17 cellular contexts compared by ENCODE assay signal in the genomic region with DNA sequence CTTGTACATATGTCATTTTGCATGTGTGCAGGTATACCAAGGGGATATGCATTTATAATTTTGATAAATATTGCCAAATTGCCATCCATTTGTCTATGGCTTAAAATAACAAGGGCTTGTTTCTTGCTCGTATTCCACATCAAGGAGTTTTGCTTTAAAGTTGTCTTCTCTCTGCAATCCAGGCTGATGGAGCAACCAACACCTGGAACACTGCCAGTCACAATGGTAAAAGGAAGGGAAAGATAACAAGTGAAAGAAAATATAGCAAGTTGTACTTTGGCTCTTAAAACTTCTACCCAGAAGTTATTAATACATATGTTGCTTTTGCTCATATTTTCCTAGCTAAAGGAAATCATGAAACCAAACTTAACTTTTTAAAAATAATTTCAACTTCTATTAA.
DNase-seq lines count a peak whose midpoint lies in the region; ATAC-seq and TF ChIP-seq lines count a peak whose summit lies in the region.
"Had no signal": no experiment of that assay in that cellular context is flagged by ENCODE, and none has a peak within 500 bp of the region (broad histone marks: within the 10 kb centered on the region; RNA-seq: fewer than 3 reads in every experiment).

No MANE protein-coding gene starts in this region.

- DNase-seq in left cardiac atrium (peak; percentile 23), heart left ventricle (no peak), erythroblast (lab: John Stamatoyannopoulos, UW) (peak; percentile 7 to 25), iris pigment epithelial cell (ENCODE audit: low read depth) (peak; percentile 58), natural killer cell (no peak)
- no peak for DNase-seq in activated naive CD8-positive, alpha-beta T cell treated with anti-CD3 and anti-CD28 coated beads, Interleukin-2, amount 50 U/mL, for 24 hours
- DNase-seq: 8988T; AML-193; Caco-2; CD8-positive, alpha-beta memory T cell; DND-41; GDM1; HCEC 1CT; HFFc6 had no signal

- intact Hi-C loops in left cardiac atrium (cut with DNase I) (no loop called here), heart left ventricle (cut with DNase I) (no loop called here), natural killer cell (cut with micrococcal nuclease) (no loop called here)

- peaks cover 0 to 7% (median 0%) of the 10 kb centered on the region in 12 donors for H3K9me3 ChIP-seq in heart left ventricle
- H3K9me3 ChIP-seq: BLaER1 had no signal

- no peaks in the 10 kb centered on the region for H3K4me1 ChIP-seq in heart left ventricle
- H3K4me1 ChIP-seq: Caco-2 had no signal

- no peaks in the 10 kb centered on the region for H3K4me1 Mint-ChIP-seq in natural killer cell
- no peaks in the 10 kb centered on the region for H3K4me1 Mint-ChIP-seq in activated naive CD8-positive, alpha-beta T cell treated with anti-CD3 and anti-CD28 coated beads, Interleukin-2, amount 50 U/mL, for 24 hours
- H3K4me1 Mint-ChIP-seq: CD8-positive, alpha-beta memory T cell had no signal

- H3K36me3 Mint-ChIP-seq in natural killer cell: no peaks in the 10 kb centered on the region
- H3K36me3 Mint-ChIP-seq in activated naive CD8-positive, alpha-beta T cell treated with anti-CD3 and anti-CD28 coated beads, Interleukin-2, amount 50 U/mL, for 24 hours (ENCODE audit: low read depth): no peaks in the 10 kb centered on the region

- no peak for TF ChIP-seq CTCF in heart left ventricle (IDR thresholded peaks at IDR 0.05)
- TF ChIP-seq CTCF in natural killer cell (IDR thresholded peaks at IDR 0.05): no peak

- TF ChIP-seq POLR2A in heart left ventricle (IDR thresholded peaks at IDR 0.05): no peak
- no peak for TF ChIP-seq POLR2A in erythroblast (IDR thresholded peaks at IDR 0.05; ENCODE audit: low read length)

- no peaks in the 10 kb centered on the region for H3K27me3 ChIP-seq in heart left ventricle
- H3K27me3 ChIP-seq: BLaER1 had no signal

- no peaks in the 10 kb centered on the region for H3K9me3 Mint-ChIP-seq in natural killer cell
- peaks cover 3% of the 10 kb centered on the region for H3K9me3 Mint-ChIP-seq in activated naive CD8-positive, alpha-beta T cell treated with anti-CD3 and anti-CD28 coated beads, Interleukin-2, amount 50 U/mL, for 24 hours
- H3K9me3 Mint-ChIP-seq: HFFc6 had no signal

- peaks cover 0 to 37% (median 14%) of the 10 kb centered on the region in 9 donors for H3K36me3 ChIP-seq in heart left ventricle
- H3K36me3 ChIP-seq: BLaER1 had no signal

- H3K27me3 Mint-ChIP-seq in natural killer cell (ENCODE audit: low read depth in 2 of 2): peaks cover 0 to 4% of the 10 kb centered on the region in 2 donors
- peaks cover 4% of the 10 kb centered on the region for H3K27me3 Mint-ChIP-seq in activated naive CD8-positive, alpha-beta T cell treated with anti-CD3 and anti-CD28 coated beads, Interleukin-2, amount 50 U/mL, for 24 hours

- WGBS in heart left ventricle, 4 donors: 68 to 93% (median 70%) methylated on average over 1 of the region's 1 CpG

- H3K27ac ChIP-seq in heart left ventricle: no peak overlapping the region
- H3K27ac ChIP-seq: BLaER1 had no signal

- no peak overlapping the region for H3K27ac Mint-ChIP-seq in natural killer cell
- no peak overlapping the region for H3K27ac Mint-ChIP-seq in activated naive CD8-positive, alpha-beta T cell treated with anti-CD3 and anti-CD28 coated beads, Interleukin-2, amount 50 U/mL, for 24 hours
- H3K27ac Mint-ChIP-seq: CD8-positive, alpha-beta memory T cell; HFFc6 had no signal

- H3K4me3 ChIP-seq in heart left ventricle: no peak overlapping the region
- H3K4me3 ChIP-seq: BLaER1 had no signal

- ATAC-seq in left cardiac atrium (no peak), heart left ventricle (no peak), GM21576 (IDR thresholded peaks at IDR 0.05; ENCODE audit: unreplicated experiment) (no peak), HG02763 (IDR thresholded peaks at IDR 0.05; ENCODE audit: unreplicated experiment) (no peak), natural killer cell (no peak)
- ATAC-seq in activated naive CD8-positive, alpha-beta T cell treated with anti-CD3 and anti-CD28 coated beads, Interleukin-2, amount 50 U/mL, for 24 hours: no peak

- H3K4me3 Mint-ChIP-seq in natural killer cell: no peak overlapping the region
- H3K4me3 Mint-ChIP-seq in activated naive CD8-positive, alpha-beta T cell treated with anti-CD3 and anti-CD28 coated beads, Interleukin-2, amount 50 U/mL, for 24 hours: no peak overlapping the region
- H3K4me3 Mint-ChIP-seq: CD8-positive, alpha-beta memory T cell; HFFc6 had no signal

Comparison
In these comparisons a context has a peak if more than half of its experiments do, and no peak if none do; other contexts are left out.
1. DNase-seq: peak in left cardiac atrium (single experiment), erythroblast (2 of 2) and iris pigment epithelial cell (single experiment); none in heart left ventricle (0 of 5), natural killer cell (single experiment) and activated naive CD8-positive, alpha-beta T cell treated with anti-CD3 and anti-CD28 coated beads, Interleukin-2, amount 50 U/mL, for 24 hours (single experiment).